37 cellular contexts compared by ENCODE assay signal in the genomic region with DNA sequence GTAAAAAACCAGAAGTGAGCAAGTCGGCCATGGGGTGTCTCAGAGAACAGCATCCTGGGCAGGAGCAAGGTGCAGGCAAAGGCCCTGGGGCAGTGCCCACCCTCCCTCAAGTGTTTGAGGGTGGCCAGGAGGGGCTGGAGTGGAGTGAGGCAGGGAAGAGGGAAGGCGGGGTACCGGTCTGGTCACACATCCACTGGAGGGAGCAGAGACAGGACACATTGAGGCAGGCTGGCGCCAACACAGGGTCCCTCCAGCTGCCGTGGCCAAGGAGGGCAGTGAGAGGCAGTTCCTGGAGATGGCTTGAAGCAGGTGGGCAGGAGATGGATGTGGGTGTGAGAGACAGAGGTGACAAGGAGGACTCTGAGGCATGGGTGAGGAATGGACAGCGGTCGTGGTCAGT. TPM values are rescaled to one million over a fixed set of nuclear protein-coding genes. Genes with fewer than 3 reads are reported as not detected.
"Had no signal": no experiment of that assay in that cellular context is flagged by ENCODE, and none has a peak within 500 bp of the region (broad histone marks: within the 10 kb centered on the region; RNA-seq: fewer than 3 reads in every experiment).

No MANE protein-coding gene starts in this region.

- H3K36me3 ChIP-seq: adrenal gland, colonic mucosa, esophagus squamous epithelium, gastroesophageal sphincter had no signal

- FAIRE-seq: endometrium, endothelial cell of umbilical vein had no signal

- H3K27ac Mint-ChIP-seq: activated CD4-positive, alpha-beta memory T cell treated with anti-CD3 and anti-CD28 coated beads for 36 hours; activated CD4-positive, alpha-beta T cell treated with anti-CD3 and anti-CD28 coated beads for 36 hours; activated CD4-positive, alpha-beta T cell treated with anti-CD3 and anti-CD28 coated beads, Interleukin-2, amount 10 ng/mL, durations not matched to agents 24 days and 14 days; activated CD8-positive, alpha-beta memory T cell treated with anti-CD3 and anti-CD28 coated beads, Interleukin-2, amount 10 ng/mL, durations not matched to agents 7 days and 5 days; activated CD8-positive, alpha-beta T cell treated with anti-CD3 and anti-CD28 coated beads, Interleukin-2, amount 10 ng/mL, durations not matched to agents 7 days and 5 days; activated naive CD4-positive, alpha-beta T cell treated with anti-CD3 and anti-CD28 coated beads for 36 hours; activated naive CD4-positive, alpha-beta T cell treated with anti-CD3 and anti-CD28 coated beads, Interleukin-2, amount 50 U/mL, for 24 hours; activated naive CD8-positive, alpha-beta T cell treated with anti-CD3 and anti-CD28 coated beads for 36 hours; activated naive CD8-positive, alpha-beta T cell treated with anti-CD3 and anti-CD28 coated beads, Interleukin-2, amount 50 U/mL, for 24 hours; activated T-helper 1 cell treated with anti-CD3 and anti-CD28 coated beads, Interleukin-12 subunit alpha, Interleukin-12 subunit beta, Interleukin-2, Interleukin-4 antibody, amounts not matched to agents 30 ng/mL and 10 ng/mL and 1 ng/mL, durations not matched to agents 14 hours and 24 hours and 36 hours; activated T-helper 2 cell treated with anti-CD3 and anti-CD28 coated beads, Interferon-gamma antibody, Interleukin-2, Interleukin-4, amounts not matched to agents 10 μg/mL and 5 μg/mL and 100 μg/mL, durations not matched to agents 14 hours and 24 hours and 36 hours had no signal

- H3K4me3 ChIP-seq: adrenal gland, body of pancreas, colonic mucosa, esophagus squamous epithelium, gastroesophageal sphincter had no signal

- H3K4me3 Mint-ChIP-seq: activated CD4-positive, alpha-beta memory T cell treated with anti-CD3 and anti-CD28 coated beads for 36 hours; activated CD4-positive, alpha-beta T cell treated with anti-CD3 and anti-CD28 coated beads for 36 hours; activated CD4-positive, alpha-beta T cell treated with anti-CD3 and anti-CD28 coated beads, Interleukin-2, amount 10 ng/mL, durations not matched to agents 24 days and 14 days; activated CD8-positive, alpha-beta memory T cell treated with anti-CD3 and anti-CD28 coated beads, Interleukin-2, amount 10 ng/mL, durations not matched to agents 7 days and 5 days; activated CD8-positive, alpha-beta T cell treated with anti-CD3 and anti-CD28 coated beads, Interleukin-2, amount 10 ng/mL, durations not matched to agents 7 days and 5 days; activated naive CD4-positive, alpha-beta T cell treated with anti-CD3 and anti-CD28 coated beads for 36 hours; activated naive CD4-positive, alpha-beta T cell treated with anti-CD3 and anti-CD28 coated beads, Interleukin-2, amount 50 U/mL, for 24 hours; activated naive CD8-positive, alpha-beta T cell treated with anti-CD3 and anti-CD28 coated beads for 36 hours; activated naive CD8-positive, alpha-beta T cell treated with anti-CD3 and anti-CD28 coated beads, Interleukin-2, amount 50 U/mL, for 24 hours; activated T-helper 1 cell treated with anti-CD3 and anti-CD28 coated beads, Interleukin-12 subunit alpha, Interleukin-12 subunit beta, Interleukin-2, Interleukin-4 antibody, amounts not matched to agents 30 ng/mL and 10 ng/mL and 1 ng/mL, durations not matched to agents 14 hours and 24 hours and 36 hours had no signal

- H3K4me1 Mint-ChIP-seq: activated CD4-positive, alpha-beta T cell treated with anti-CD3 and anti-CD28 coated beads for 36 hours; activated CD4-positive, alpha-beta T cell treated with anti-CD3 and anti-CD28 coated beads, Interleukin-2, amount 10 ng/mL, durations not matched to agents 24 days and 14 days; activated CD8-positive, alpha-beta memory T cell treated with anti-CD3 and anti-CD28 coated beads, Interleukin-2, amount 10 ng/mL, durations not matched to agents 7 days and 5 days; activated naive CD4-positive, alpha-beta T cell treated with anti-CD3 and anti-CD28 coated beads, Interleukin-2, amount 50 U/mL, for 24 hours; activated naive CD8-positive, alpha-beta T cell treated with anti-CD3 and anti-CD28 coated beads for 36 hours; activated naive CD8-positive, alpha-beta T cell treated with anti-CD3 and anti-CD28 coated beads, Interleukin-2, amount 50 U/mL, for 24 hours had no signal

- H3K27ac ChIP-seq: adrenal gland, body of pancreas, colonic mucosa, epithelial cell of prostate, esophagus squamous epithelium, gastroesophageal sphincter had no signal

- DNase-seq: activated CD4-positive, alpha-beta memory T cell treated with anti-CD3 and anti-CD28 coated beads for 36 hours; activated CD4-positive, alpha-beta T cell treated with anti-CD3 and anti-CD28 coated beads for 36 hours; activated CD4-positive, alpha-beta T cell treated with anti-CD3 and anti-CD28 coated beads, Interleukin-2, amount 10 ng/mL, durations not matched to agents 24 days and 14 days; activated CD4-positive, CD25-positive, alpha-beta regulatory T cell; activated CD4-positive, CD25-positive, alpha-beta regulatory T cell treated with anti-CD3 and anti-CD28 coated beads, Interleukin-2, amount 50 U/mL, for 72 hours; activated CD8-positive, alpha-beta memory T cell treated with anti-CD3 and anti-CD28 coated beads, Interleukin-2, amount 10 ng/mL, durations not matched to agents 7 days and 5 days; activated CD8-positive, alpha-beta memory T cell treated with anti-CD3 and anti-CD28 coated beads, Interleukin-2, amount 50 U/mL, for 4 hours; activated CD8-positive, alpha-beta T cell treated with anti-CD3 and anti-CD28 coated beads, Interleukin-2, amount 10 ng/mL, durations not matched to agents 7 days and 5 days; activated effector memory CD4-positive, alpha-beta T cell treated with anti-CD3 and anti-CD28 coated beads, Interleukin-2, amount 50 U/mL, for 16 hours; activated naive CD4-positive, alpha-beta T cell treated with anti-CD3 and anti-CD28 coated beads for 36 hours; activated naive CD8-positive, alpha-beta T cell treated with anti-CD3 and anti-CD28 coated beads for 36 hours; activated naive CD8-positive, alpha-beta T cell treated with anti-CD3 and anti-CD28 coated beads, Interleukin-2, amount 50 U/mL, for 24 hours; activated T-cell treated with anti-CD3 and anti-CD28 coated beads, Interleukin-2, amount 50 U/mL, for 1 hour; activated T-cell treated with anti-CD3 and anti-CD28 coated beads, Interleukin-2, amount 50 U/mL, for 48 hours; adrenal gland; amygdala; body of pancreas; caudate nucleus; colonic mucosa; effector CD8-positive, alpha-beta T cell; esophagus squamous epithelium; foreskin melanocyte; T-helper 2 cell had no signal

- H3K9me3 Mint-ChIP-seq: activated CD4-positive, alpha-beta memory T cell treated with anti-CD3 and anti-CD28 coated beads for 36 hours; activated CD4-positive, alpha-beta T cell treated with anti-CD3 and anti-CD28 coated beads, Interleukin-2, amount 10 ng/mL, durations not matched to agents 24 days and 14 days; activated naive CD4-positive, alpha-beta T cell treated with anti-CD3 and anti-CD28 coated beads for 36 hours; activated naive CD4-positive, alpha-beta T cell treated with anti-CD3 and anti-CD28 coated beads, Interleukin-2, amount 50 U/mL, for 24 hours; activated naive CD8-positive, alpha-beta T cell treated with anti-CD3 and anti-CD28 coated beads for 36 hours; activated naive CD8-positive, alpha-beta T cell treated with anti-CD3 and anti-CD28 coated beads, Interleukin-2, amount 50 U/mL, for 24 hours; activated T-helper 1 cell treated with anti-CD3 and anti-CD28 coated beads, Interleukin-12 subunit alpha, Interleukin-12 subunit beta, Interleukin-2, Interleukin-4 antibody, amounts not matched to agents 30 ng/mL and 10 ng/mL and 1 ng/mL, durations not matched to agents 14 hours and 24 hours and 36 hours; activated T-helper 2 cell treated with anti-CD3 and anti-CD28 coated beads, Interferon-gamma antibody, Interleukin-2, Interleukin-4, amounts not matched to agents 10 μg/mL and 5 μg/mL and 100 μg/mL, durations not matched to agents 14 hours and 24 hours and 36 hours had no signal

- H3K27me3 Mint-ChIP-seq: activated CD4-positive, alpha-beta memory T cell treated with anti-CD3 and anti-CD28 coated beads for 36 hours; activated CD4-positive, alpha-beta T cell treated with anti-CD3 and anti-CD28 coated beads for 36 hours; activated CD4-positive, alpha-beta T cell treated with anti-CD3 and anti-CD28 coated beads, Interleukin-2, amount 10 ng/mL, durations not matched to agents 24 days and 14 days; activated CD8-positive, alpha-beta memory T cell treated with anti-CD3 and anti-CD28 coated beads, Interleukin-2, amount 10 ng/mL, durations not matched to agents 7 days and 5 days; activated naive CD4-positive, alpha-beta T cell treated with anti-CD3 and anti-CD28 coated beads, Interleukin-2, amount 50 U/mL, for 24 hours; activated naive CD8-positive, alpha-beta T cell treated with anti-CD3 and anti-CD28 coated beads for 36 hours; activated naive CD8-positive, alpha-beta T cell treated with anti-CD3 and anti-CD28 coated beads, Interleukin-2, amount 50 U/mL, for 24 hours had no signal

- H3K36me3 Mint-ChIP-seq: activated CD4-positive, alpha-beta memory T cell treated with anti-CD3 and anti-CD28 coated beads for 36 hours; activated CD8-positive, alpha-beta memory T cell treated with anti-CD3 and anti-CD28 coated beads, Interleukin-2, amount 10 ng/mL, durations not matched to agents 7 days and 5 days; activated naive CD4-positive, alpha-beta T cell treated with anti-CD3 and anti-CD28 coated beads, Interleukin-2, amount 50 U/mL, for 24 hours; activated naive CD8-positive, alpha-beta T cell treated with anti-CD3 and anti-CD28 coated beads for 36 hours had no signal

- H3K9me3 ChIP-seq: adrenal gland, body of pancreas, colonic mucosa, esophagus squamous epithelium, gastroesophageal sphincter had no signal

- H3K4me1 ChIP-seq: adrenal gland, body of pancreas, colonic mucosa, esophagus squamous epithelium, gastroesophageal sphincter had no signal

- ATAC-seq: activated CD4-positive, alpha-beta T cell treated with anti-CD3 and anti-CD28 coated beads for 36 hours; activated CD8-positive, alpha-beta memory T cell treated with anti-CD3 and anti-CD28 coated beads, Interleukin-2, amount 10 ng/mL, durations not matched to agents 7 days and 5 days; activated CD8-positive, alpha-beta T cell treated with anti-CD3 and anti-CD28 coated beads, Interleukin-2, amount 10 ng/mL, durations not matched to agents 7 days and 5 days; activated naive CD8-positive, alpha-beta T cell treated with anti-CD3 and anti-CD28 coated beads, Interleukin-2, amount 50 U/mL, for 24 hours; body of pancreas; gastroesophageal sphincter had no signal

- H3K27me3 ChIP-seq: adrenal gland, body of pancreas, colonic mucosa, esophagus squamous epithelium had no signal

RNA-seq across cellular contexts. Expression of a gene that starts 29.8 kb away (rescaled TPM):
- total RNA-seq: activated CD4-positive, alpha-beta memory T cell treated with anti-CD3 and anti-CD28 coated beads for 36 hours; activated CD4-positive, alpha-beta T cell treated with anti-CD3 and anti-CD28 coated beads, Interleukin-2, amount 10 ng/mL, durations not matched to agents 24 days and 14 days; activated CD8-positive, alpha-beta memory T cell treated with anti-CD3 and anti-CD28 coated beads for 36 hours; activated CD8-positive, alpha-beta memory T cell treated with anti-CD3 and anti-CD28 coated beads, Interleukin-2, amount 10 ng/mL, durations not matched to agents 7 days and 5 days; activated CD8-positive, alpha-beta T cell treated with anti-CD3 and anti-CD28 coated beads, Interleukin-2, amount 10 ng/mL, durations not matched to agents 7 days and 5 days; activated naive CD4-positive, alpha-beta T cell treated with anti-CD3 and anti-CD28 coated beads for 36 hours; activated naive CD8-positive, alpha-beta T cell treated with anti-CD3 and anti-CD28 coated beads for 36 hours; activated T-helper 1 cell treated with anti-CD3 and anti-CD28 coated beads, Interleukin-12 subunit alpha, Interleukin-12 subunit beta, Interleukin-2, Interleukin-4 antibody, amounts not matched to agents 30 ng/mL and 10 ng/mL and 1 ng/mL, durations not matched to agents 14 hours and 24 hours and 36 hours; activated T-helper 2 cell treated with anti-CD3 and anti-CD28 coated beads, Interferon-gamma antibody, Interleukin-2, Interleukin-4, amounts not matched to agents 10 μg/mL and 5 μg/mL and 100 μg/mL, durations not matched to agents 14 hours and 24 hours and 36 hours; body of pancreas; dermis microvascular lymphatic vessel endothelial cell; endothelial cell of umbilical vein; fibroblast of villous mesenchyme; gastroesophageal sphincter; glomerular endothelial cell; T-helper 1 cell treated with Interleukin-12 subunit alpha and Interleukin-12 subunit beta and Interleukin-4 antibody, amounts not matched to agents 30 ng/mL and 1 ng/mL, for 36 hours had no signal
- polyA plus RNA-seq: aorta, fibroblast of lung had no signal
